32 cellular contexts compared by ENCODE assay signal in the genomic region with DNA sequence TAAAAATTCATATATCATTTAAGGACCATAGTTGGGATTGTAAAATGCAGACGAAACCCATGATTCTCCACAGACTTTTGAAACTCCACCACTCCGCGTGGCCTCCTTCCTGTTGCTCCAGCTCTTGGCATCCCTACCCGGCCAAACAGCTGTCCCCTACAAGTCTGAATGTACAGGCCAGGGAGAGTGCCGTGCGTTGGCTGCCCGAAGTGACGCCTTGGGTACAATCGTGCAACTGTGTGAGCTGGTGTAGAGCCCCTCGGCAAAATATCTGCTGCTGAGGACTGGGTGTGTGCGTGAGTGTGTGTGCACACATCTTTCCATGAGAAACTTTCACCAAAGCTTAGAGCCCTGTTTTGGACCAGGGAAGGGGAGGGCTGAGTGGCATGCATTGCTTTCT.
"Had no signal": no experiment of that assay in that cellular context is flagged by ENCODE, and none has a peak within 500 bp of the region (broad histone marks: within the 10 kb centered on the region; RNA-seq: fewer than 3 reads in every experiment).

No MANE protein-coding gene starts in this region.

- FAIRE-seq: bronchial epithelial cell, TTC549 had no signal

- H3K27ac Mint-ChIP-seq: activated CD4-positive, alpha-beta T cell treated with anti-CD3 and anti-CD28 coated beads for 36 hours; activated CD4-positive, alpha-beta T cell treated with anti-CD3 and anti-CD28 coated beads, Interleukin-2, amount 10 ng/mL, durations not matched to agents 7 days and 5 days; activated CD8-positive, alpha-beta T cell treated with anti-CD3 and anti-CD28 coated beads, Interleukin-2, amount 10 ng/mL, durations not matched to agents 7 days and 5 days; activated naive CD4-positive, alpha-beta T cell treated with anti-CD3 and anti-CD28 coated beads, Interleukin-2, amount 50 U/mL, for 24 hours; activated naive CD8-positive, alpha-beta T cell treated with anti-CD3 and anti-CD28 coated beads, Interleukin-2, amount 10 ng/mL, durations not matched to agents 7 days and 5 days; activated T-cell treated with anti-CD3 and anti-CD28 coated beads, Interleukin-2, amount 50 U/mL, for 24 hours; activated T-helper 2 cell treated with anti-CD3 and anti-CD28 coated beads, Interferon-gamma antibody, Interleukin-2, Interleukin-4, amounts not matched to agents 10 μg/mL and 5 μg/mL and 100 μg/mL, durations not matched to agents 14 hours and 24 hours and 36 hours; T-helper 1 cell treated with Interleukin-12 subunit alpha and Interleukin-12 subunit beta and Interleukin-4 antibody, amounts not matched to agents 30 μg/mL and 1 μg/mL, for 36 hours; T-helper 2 cell treated with Interferon-gamma antibody and Interleukin-4, amounts not matched to agents 5 μg/mL and 100 μg/mL, for 36 hours; WTC11 had no signal

- H3K27me3 ChIP-seq: Peyer's patch, SJSA1 had no signal

- H3K4me1 Mint-ChIP-seq: activated CD4-positive, alpha-beta T cell treated with anti-CD3 and anti-CD28 coated beads for 36 hours; activated CD4-positive, alpha-beta T cell treated with anti-CD3 and anti-CD28 coated beads, Interleukin-2, amount 10 ng/mL, durations not matched to agents 7 days and 5 days; activated naive CD4-positive, alpha-beta T cell treated with anti-CD3 and anti-CD28 coated beads, Interleukin-2, amount 50 U/mL, for 24 hours; activated naive CD8-positive, alpha-beta T cell treated with anti-CD3 and anti-CD28 coated beads, Interleukin-2, amount 10 ng/mL, durations not matched to agents 7 days and 5 days; WTC11 had no signal

- H3K4me3 ChIP-seq: Peyer's patch, SJSA1 had no signal

- H3K4me3 Mint-ChIP-seq: activated CD4-positive, alpha-beta T cell treated with anti-CD3 and anti-CD28 coated beads for 36 hours; activated CD4-positive, alpha-beta T cell treated with anti-CD3 and anti-CD28 coated beads, Interleukin-2, amount 10 ng/mL, durations not matched to agents 7 days and 5 days; activated CD8-positive, alpha-beta T cell treated with anti-CD3 and anti-CD28 coated beads, Interleukin-2, amount 10 ng/mL, durations not matched to agents 7 days and 5 days; activated naive CD4-positive, alpha-beta T cell treated with anti-CD3 and anti-CD28 coated beads, Interleukin-2, amount 50 U/mL, for 24 hours; activated naive CD8-positive, alpha-beta T cell treated with anti-CD3 and anti-CD28 coated beads, Interleukin-2, amount 10 ng/mL, durations not matched to agents 7 days and 5 days; activated T-cell treated with anti-CD3 and anti-CD28 coated beads, Interleukin-2, amount 50 U/mL, for 24 hours; brain; T-helper 1 cell treated with Interleukin-12 subunit alpha and Interleukin-12 subunit beta and Interleukin-4 antibody, amounts not matched to agents 30 μg/mL and 1 μg/mL, for 36 hours; T-helper 2 cell treated with Interferon-gamma antibody and Interleukin-4, amounts not matched to agents 5 μg/mL and 100 μg/mL, for 36 hours; WTC11 had no signal

- H3K9ac ChIP-seq: KMS-11, SK-N-SH had no signal

- H3K27me3 Mint-ChIP-seq: activated CD4-positive, alpha-beta T cell treated with anti-CD3 and anti-CD28 coated beads, Interleukin-2, amount 10 ng/mL, durations not matched to agents 7 days and 5 days; activated naive CD8-positive, alpha-beta T cell treated with anti-CD3 and anti-CD28 coated beads, Interleukin-2, amount 10 ng/mL, durations not matched to agents 7 days and 5 days had no signal

- H3K9me3 ChIP-seq: Peyer's patch, SJSA1, SK-N-SH had no signal

- H3K36me3 ChIP-seq: Peyer's patch, SJSA1 had no signal

- H3K4me1 ChIP-seq: Peyer's patch, SJSA1 had no signal

- H3K36me3 Mint-ChIP-seq: activated naive CD8-positive, alpha-beta T cell treated with anti-CD3 and anti-CD28 coated beads, Interleukin-2, amount 10 ng/mL, durations not matched to agents 7 days and 5 days; WTC11 had no signal

- H3K27ac ChIP-seq: KMS-11, Peyer's patch, SJSA1 had no signal

- DNase-seq: activated CD4-positive, alpha-beta T cell treated with anti-CD3 and anti-CD28 coated beads for 36 hours; activated CD4-positive, alpha-beta T cell treated with anti-CD3 and anti-CD28 coated beads, Interleukin-2, amount 10 ng/mL, durations not matched to agents 7 days and 5 days; activated CD4-positive, alpha-beta T cell treated with anti-CD3 and anti-CD28 coated beads, Interleukin-2, amount 50 U/mL, for 48 hours; activated CD8-positive, alpha-beta T cell treated with anti-CD3 and anti-CD28 coated beads, Interleukin-2, amount 10 ng/mL, durations not matched to agents 7 days and 5 days; activated gamma-delta T cell; activated naive CD4-positive, alpha-beta T cell treated with Interleukin-2 at 50 U/mL for 16 hours; activated naive CD8-positive, alpha-beta T cell treated with anti-CD3 and anti-CD28 coated beads, Interleukin-2, amount 10 ng/mL, durations not matched to agents 7 days and 5 days; activated T-cell treated with anti-CD3 and anti-CD28 coated beads, Interleukin-2, amount 50 U/mL, for 24 hours; MM.1S; MV-4-11; NCI-H1092; NCI-H1436 treated with DMSO at 0.1 percent for 48 hours; NCI-H1694 treated with DMSO at 0.1 percent for 48 hours; NCI-H2029; NCI-H345; NCI-H524 treated with DMSO at 0.1 percent for 48 hours; NK-92 treated with Interleukin-12 subunit alpha and Interleukin-12 subunit beta, amount 100 ng/mL, for 24 hours; PC-3; Peyer's patch; RPMI8226; SHP77 treated with DMSO at 0.1 percent for 48 hours; SK-N-SH had no signal

- H3K9me3 Mint-ChIP-seq: activated CD4-positive, alpha-beta T cell treated with anti-CD3 and anti-CD28 coated beads, Interleukin-2, amount 10 ng/mL, durations not matched to agents 7 days and 5 days; activated naive CD4-positive, alpha-beta T cell treated with anti-CD3 and anti-CD28 coated beads, Interleukin-2, amount 50 U/mL, for 24 hours; activated naive CD8-positive, alpha-beta T cell treated with anti-CD3 and anti-CD28 coated beads, Interleukin-2, amount 10 ng/mL, durations not matched to agents 7 days and 5 days; activated T-cell treated with anti-CD3 and anti-CD28 coated beads, Interleukin-2, amount 50 U/mL, for 24 hours; activated T-helper 2 cell treated with anti-CD3 and anti-CD28 coated beads, Interferon-gamma antibody, Interleukin-2, Interleukin-4, amounts not matched to agents 10 μg/mL and 5 μg/mL and 100 μg/mL, durations not matched to agents 14 hours and 24 hours and 36 hours; T-helper 1 cell treated with Interleukin-12 subunit alpha and Interleukin-12 subunit beta and Interleukin-4 antibody, amounts not matched to agents 30 μg/mL and 1 μg/mL, for 36 hours; T-helper 2 cell treated with Interferon-gamma antibody and Interleukin-4, amounts not matched to agents 5 μg/mL and 100 μg/mL, for 36 hours had no signal

- H3K4me2 ChIP-seq: KMS-11, SK-N-SH had no signal
